8 cellular contexts compared by ENCODE assay signal in genomic region chr10:60778214-60778977, GRCh38.
A peak's percentile ranks its signal among the peaks of the same experiment; 100 is the strongest.
DNase-seq lines count a peak whose midpoint lies in the region; ATAC-seq, FAIRE-seq and TF ChIP-seq lines count a peak whose summit lies in the region.

Gene CDK1 (plus strand): TSS chr10:60778478. CDS start chr10:60780166, 1,688 bp downstream.

- ATAC-seq in HG03439 (IDR thresholded peaks at IDR 0.05; ENCODE audit: unreplicated experiment): peak; percentile 98

- FAIRE-seq in colon (lab: Jason Lieb, UNC): peak; percentile 87

- TF ChIP-seq POLR2A in GM19193 (IDR thresholded peaks at IDR 0.05; ENCODE audit: extremely low read depth, insufficient read depth, insufficient read length): peak; percentile 87

- peak; percentile 97 for DNase-seq in Ammon's horn (ENCODE audit: low spot score)
- DNase-seq in NCI-H510A treated with DMSO at 0.1 percent for 48 hours (lab: John Stamatoyannopoulos, UW): peak; percentile 91
- peak; percentile 87 to 90 for DNase-seq in activated CD4-positive, alpha-beta T cell treated with anti-CD3 and anti-CD28 coated beads for 24 hours (ENCODE audit: low read depth in 2 of 2)
- DNase-seq in kidney glomerular epithelial cell (lab: John Stamatoyannopoulos, UW): peak; percentile 99
- peak; percentile 80 to 90 (median 86) for DNase-seq in stimulated activated CD4-positive, alpha-beta T cell treated with anti-CD3 and anti-CD28 coated beads, Interleukin-1b, Interleukin-23, amount 100 ng/mL, for 24 hours (ENCODE audit: low read depth in 4 of 4, low spot score in 1 of 4)

Comparison
In these comparisons a context has a peak if more than half of its experiments do, and no peak if none do; other contexts are left out.
1. Peak in every context shown above with its lines: DNase-seq and ATAC-seq.